Comparison of ENCODE assay signal across 8 cellular contexts in the genomic region with DNA sequence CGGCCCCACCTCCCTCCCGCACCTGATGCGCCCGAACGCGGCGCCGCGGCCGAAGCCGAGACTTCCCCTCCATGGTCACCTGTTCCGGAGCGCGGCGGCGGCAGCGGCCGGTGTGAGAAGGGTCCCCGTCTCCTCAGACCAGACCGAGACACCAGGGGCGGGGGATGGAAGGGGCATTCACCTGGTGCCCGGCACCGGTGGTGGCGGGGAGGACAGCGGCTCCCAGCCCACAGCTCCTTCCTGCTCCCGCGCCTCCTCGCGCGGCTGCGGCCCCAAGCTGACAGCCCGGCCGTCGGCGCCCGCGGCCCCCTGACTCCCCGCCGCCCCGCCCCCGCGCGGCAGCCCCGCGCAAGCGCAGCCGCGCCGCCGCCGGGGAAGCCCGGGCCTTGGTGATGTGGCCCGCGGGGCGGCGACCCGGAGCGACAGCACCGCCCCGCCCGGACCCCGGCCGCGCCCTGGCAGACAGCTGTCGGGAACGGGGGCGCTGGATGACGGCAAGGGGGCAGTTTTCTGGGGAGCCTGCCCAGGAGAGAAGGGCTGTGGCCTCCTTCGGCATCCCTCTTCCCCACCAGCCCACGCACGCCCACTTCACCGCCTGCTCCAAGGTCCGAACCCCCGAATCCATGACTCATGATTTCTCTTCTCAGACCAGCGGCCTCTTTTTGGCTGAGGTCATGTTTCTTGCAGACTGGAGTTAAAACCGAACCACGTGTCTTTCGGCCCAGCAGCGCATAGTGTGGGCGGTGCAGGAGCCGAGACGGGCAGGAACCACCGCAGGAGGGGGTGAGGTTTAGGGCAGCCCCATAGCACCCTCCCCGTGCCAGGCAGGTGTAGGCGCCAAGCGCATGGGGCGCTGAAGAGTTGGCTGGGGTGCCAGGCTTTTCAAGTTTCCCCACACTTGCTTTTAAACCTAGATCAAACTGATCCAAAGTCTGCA. TPM values are rescaled to one million over a fixed set of nuclear protein-coding genes. Genes with fewer than 3 reads are reported as not detected.
DNase-seq lines count a peak whose midpoint lies in the region; ATAC-seq and TF ChIP-seq lines count a peak whose summit lies in the region.

A gene with protein sequence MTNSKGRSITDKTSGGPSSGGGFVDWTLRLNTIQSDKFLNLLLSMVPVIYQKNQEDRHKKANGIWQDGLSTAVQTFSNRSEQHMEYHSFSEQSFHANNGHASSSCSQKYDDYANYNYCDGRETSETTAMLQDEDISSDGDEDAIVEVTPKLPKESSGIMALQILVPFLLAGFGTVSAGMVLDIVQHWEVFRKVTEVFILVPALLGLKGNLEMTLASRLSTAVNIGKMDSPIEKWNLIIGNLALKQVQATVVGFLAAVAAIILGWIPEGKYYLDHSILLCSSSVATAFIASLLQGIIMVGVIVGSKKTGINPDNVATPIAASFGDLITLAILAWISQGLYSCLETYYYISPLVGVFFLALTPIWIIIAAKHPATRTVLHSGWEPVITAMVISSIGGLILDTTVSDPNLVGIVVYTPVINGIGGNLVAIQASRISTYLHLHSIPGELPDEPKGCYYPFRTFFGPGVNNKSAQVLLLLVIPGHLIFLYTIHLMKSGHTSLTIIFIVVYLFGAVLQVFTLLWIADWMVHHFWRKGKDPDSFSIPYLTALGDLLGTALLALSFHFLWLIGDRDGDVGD (minus strand): TSS at position 282 of the 937 bp plus-strand sequence. CDS start 29,763 bp downstream, outside the sequence.

- 0 out of 2 replicates have a peak, but pooled peaks cover 3% of the 10 kb centered on the region for H3K9me3 ChIP-seq in SJSA1 (replicated peaks)
- H3K9me3 ChIP-seq in suprapubic skin, result no peaks in the 10 kb centered on the region

- H3K4me3 ChIP-seq in SJSA1 (peak within 1 kb of the TSS; percentile 53), suprapubic skin (peak within 1 kb of the TSS; percentile 82)

- H3K9me3 Mint-ChIP-seq in activated naive CD4-positive, alpha-beta T cell treated with anti-CD3 and anti-CD28 coated beads for 36 hours, result no peaks in the 10 kb centered on the region

- peaks cover 19% of the 10 kb centered on the region for H3K4me1 Mint-ChIP-seq in activated naive CD4-positive, alpha-beta T cell treated with anti-CD3 and anti-CD28 coated beads for 36 hours (ENCODE audit: low read depth)

- intact Hi-C loops in activated naive CD4-positive, alpha-beta T cell treated with anti-CD3 and anti-CD28 coated beads for 36 hours (cut with micrococcal nuclease), result loop anchor here (1.0 to 10.0 kb wide), 7 partner anchors 28 to 743 kb away; a partner anchor contains a TSS

- TF ChIP-seq CTCF in suprapubic skin (IDR thresholded peaks at IDR 0.05), result peak in 1 of 2 donors; percentile 7

- H3K27ac ChIP-seq in SJSA1 (no peak within 1 kb of the TSS), suprapubic skin (peak within 1 kb of the TSS; percentile 61)

- ATAC-seq in GM21619 (IDR thresholded peaks at IDR 0.05; ENCODE audit: unreplicated experiment), result peak; percentile 66

- peaks cover 29% of the 10 kb centered on the region for H3K27me3 ChIP-seq in SJSA1 (replicated peaks)
- no peaks in the 10 kb centered on the region for H3K27me3 ChIP-seq in suprapubic skin

- H3K36me3 ChIP-seq in SJSA1 (no peaks in the 10 kb centered on the region), suprapubic skin (no peaks in the 10 kb centered on the region)

- H3K27ac Mint-ChIP-seq in activated naive CD4-positive, alpha-beta T cell treated with anti-CD3 and anti-CD28 coated beads for 36 hours, result peak within 1 kb of the TSS; percentile 72

- DNase-seq in ELF-1 (ENCODE audit: low read depth, low spot score), result peak; percentile 76
- peak; percentile 74 to 78 for DNase-seq in SJSA1 (ENCODE audit: low read depth in 1 of 2, low spot score in 2 of 2)
- DNase-seq in activated naive CD4-positive, alpha-beta T cell treated with anti-CD3 and anti-CD28 coated beads for 36 hours, result peak; percentile 85
- DNase-seq in globus pallidus (ENCODE audit: low spot score), result peak; percentile 57
- DNase-seq in occipital lobe (lab: John Stamatoyannopoulos, UW), result peak; percentile 71
- peak; percentile 86 to 88 for DNase-seq in suprapubic skin (ENCODE audit: low spot score in 2 of 2)

- TF ChIP-seq POLR2A in suprapubic skin (IDR thresholded peaks at IDR 0.05), result peak in 1 of 2 donors; percentile 31

- CTCF ChIA-PET in activated naive CD4-positive, alpha-beta T cell treated with anti-CD3 and anti-CD28 coated beads for 36 hours (lab: Charles Lee), result interaction anchor here (0.7 to 1.9 kb wide), 9 partner anchors 25 to 168 kb away, joined by 3 to 6 read pairs (median 3); no protein-coding TSS in a partner anchor

- 3% methylated on average over 6 of the region's 87 CpGs for WGBS in suprapubic skin

- H3K4me1 ChIP-seq in SJSA1 (replicated peaks) (peaks cover 27% of the 10 kb centered on the region), suprapubic skin (peaks cover 22% of the 10 kb centered on the region)

- peak; percentile 26; the same call in 1 of the 2 replicates for TF ChIP-seq RAD21 in Ishikawa (IDR thresholded peaks at IDR 0.05; ENCODE audit: low read depth)

- H3K4me3 Mint-ChIP-seq in activated naive CD4-positive, alpha-beta T cell treated with anti-CD3 and anti-CD28 coated beads for 36 hours, result peak within 1 kb of the TSS; percentile 84

- no peaks in the 10 kb centered on the region for H3K36me3 Mint-ChIP-seq in activated naive CD4-positive, alpha-beta T cell treated with anti-CD3 and anti-CD28 coated beads for 36 hours (ENCODE audit: low read depth)

- peaks cover 14% of the 10 kb centered on the region for H3K27me3 Mint-ChIP-seq in activated naive CD4-positive, alpha-beta T cell treated with anti-CD3 and anti-CD28 coated beads for 36 hours (ENCODE audit: low read depth)

- TF ChIP-seq EP300 in Ishikawa (IDR thresholded peaks at IDR 0.05; ENCODE audit: borderline replicate concordance) (no peak), suprapubic skin (IDR thresholded peaks at IDR 0.05) (no peak)

TF ChIP-seq in Ishikawa, 13 proteins besides CTCF, POLR2A, EP300 and RAD21:
- no peak for TF ChIP-seq CREB1 (IDR thresholded peaks at IDR 0.05; ENCODE audit: low read depth)
- no peak for TF ChIP-seq NFIC (IDR thresholded peaks at IDR 0.05)
- peak; percentile 29; the same call in 1 of the 2 replicates for TF ChIP-seq TCF12 (IDR thresholded peaks at IDR 0.05; ENCODE audit: low read depth)
- no peak for TF ChIP-seq CEBPB (IDR thresholded peaks at IDR 0.05)
- TF ChIP-seq, protein P1, sequence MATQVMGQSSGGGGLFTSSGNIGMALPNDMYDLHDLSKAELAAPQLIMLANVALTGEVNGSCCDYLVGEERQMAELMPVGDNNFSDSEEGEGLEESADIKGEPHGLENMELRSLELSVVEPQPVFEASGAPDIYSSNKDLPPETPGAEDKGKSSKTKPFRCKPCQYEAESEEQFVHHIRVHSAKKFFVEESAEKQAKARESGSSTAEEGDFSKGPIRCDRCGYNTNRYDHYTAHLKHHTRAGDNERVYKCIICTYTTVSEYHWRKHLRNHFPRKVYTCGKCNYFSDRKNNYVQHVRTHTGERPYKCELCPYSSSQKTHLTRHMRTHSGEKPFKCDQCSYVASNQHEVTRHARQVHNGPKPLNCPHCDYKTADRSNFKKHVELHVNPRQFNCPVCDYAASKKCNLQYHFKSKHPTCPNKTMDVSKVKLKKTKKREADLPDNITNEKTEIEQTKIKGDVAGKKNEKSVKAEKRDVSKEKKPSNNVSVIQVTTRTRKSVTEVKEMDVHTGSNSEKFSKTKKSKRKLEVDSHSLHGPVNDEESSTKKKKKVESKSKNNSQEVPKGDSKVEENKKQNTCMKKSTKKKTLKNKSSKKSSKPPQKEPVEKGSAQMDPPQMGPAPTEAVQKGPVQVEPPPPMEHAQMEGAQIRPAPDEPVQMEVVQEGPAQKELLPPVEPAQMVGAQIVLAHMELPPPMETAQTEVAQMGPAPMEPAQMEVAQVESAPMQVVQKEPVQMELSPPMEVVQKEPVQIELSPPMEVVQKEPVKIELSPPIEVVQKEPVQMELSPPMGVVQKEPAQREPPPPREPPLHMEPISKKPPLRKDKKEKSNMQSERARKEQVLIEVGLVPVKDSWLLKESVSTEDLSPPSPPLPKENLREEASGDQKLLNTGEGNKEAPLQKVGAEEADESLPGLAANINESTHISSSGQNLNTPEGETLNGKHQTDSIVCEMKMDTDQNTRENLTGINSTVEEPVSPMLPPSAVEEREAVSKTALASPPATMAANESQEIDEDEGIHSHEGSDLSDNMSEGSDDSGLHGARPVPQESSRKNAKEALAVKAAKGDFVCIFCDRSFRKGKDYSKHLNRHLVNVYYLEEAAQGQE (IDR thresholded peaks at IDR 0.05; ENCODE audit: low read depth), result no peak
- no peak; the same call in 1 of the 2 replicates for TF ChIP-seq TAF1 (IDR thresholded peaks at IDR 0.05; ENCODE audit: low read depth)
- no peak for TF ChIP-seq YY1 (IDR thresholded peaks at IDR 0.05; ENCODE audit: low read depth)
- TF ChIP-seq FOXM1 (IDR thresholded peaks at IDR 0.05; ENCODE audit: borderline replicate concordance, low read depth), result no peak
- TF ChIP-seq, protein P2, sequence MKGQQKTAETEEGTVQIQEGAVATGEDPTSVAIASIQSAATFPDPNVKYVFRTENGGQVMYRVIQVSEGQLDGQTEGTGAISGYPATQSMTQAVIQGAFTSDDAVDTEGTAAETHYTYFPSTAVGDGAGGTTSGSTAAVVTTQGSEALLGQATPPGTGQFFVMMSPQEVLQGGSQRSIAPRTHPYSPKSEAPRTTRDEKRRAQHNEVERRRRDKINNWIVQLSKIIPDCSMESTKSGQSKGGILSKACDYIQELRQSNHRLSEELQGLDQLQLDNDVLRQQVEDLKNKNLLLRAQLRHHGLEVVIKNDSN (IDR thresholded peaks at IDR 0.05), result peak; percentile 83
- no peak for TF ChIP-seq ZBTB7A (IDR thresholded peaks at IDR 0.05; ENCODE audit: low read depth)
- TF ChIP-seq EGR1 (IDR thresholded peaks at IDR 0.05), result peak; percentile 95
- no peak; the same call in none of the 2 replicates for TF ChIP-seq TEAD4 (IDR thresholded peaks at IDR 0.05)
- TF ChIP-seq, protein P3, sequence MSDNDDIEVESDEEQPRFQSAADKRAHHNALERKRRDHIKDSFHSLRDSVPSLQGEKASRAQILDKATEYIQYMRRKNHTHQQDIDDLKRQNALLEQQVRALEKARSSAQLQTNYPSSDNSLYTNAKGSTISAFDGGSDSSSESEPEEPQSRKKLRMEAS (IDR thresholded peaks at IDR 0.05), result peak; percentile 94

RNA-seq across cellular contexts. Expression of the gene that starts here (rescaled TPM):
- total RNA-seq in SJSA1 (2014; rRNA removed; shearing (Covaris generic)), result 1.7 TPM in 1 of 2 replicates, not detected in the other
- 1 to 10 TPM; 2.7 to 3.5 TPM for total RNA-seq in activated naive CD4-positive, alpha-beta T cell treated with anti-CD3 and anti-CD28 coated beads for 36 hours
- total RNA-seq in occipital lobe, result 190 TPM
- total RNA-seq in suprapubic skin, result 10 to 100 TPM in 1 of 4 donors, 1 to 10 TPM in 3; 1.8 to 14.6 (median 6.6) TPM

Comparison
In these comparisons a context has a peak if more than half of its experiments do, and no peak if none do; other contexts are left out.
1. RNA of the gene that starts here (total RNA-seq): 190 TPM in occipital lobe (single experiment); 1.8 to 14.6 TPM in suprapubic skin, 2.7 to 3.5 TPM in activated naive CD4-positive, alpha-beta T cell treated with anti-CD3 and anti-CD28 coated beads for 36 hours and 1.7 TPM in SJSA1; every median in the first group is over 10 times any median in the second.
2. Peak in every context shown above with its lines, with median percentiles within 50 percentile points of each other: DNase-seq.